Comparison of ENCODE assay signal across 1 cellular context in the genomic region with DNA sequence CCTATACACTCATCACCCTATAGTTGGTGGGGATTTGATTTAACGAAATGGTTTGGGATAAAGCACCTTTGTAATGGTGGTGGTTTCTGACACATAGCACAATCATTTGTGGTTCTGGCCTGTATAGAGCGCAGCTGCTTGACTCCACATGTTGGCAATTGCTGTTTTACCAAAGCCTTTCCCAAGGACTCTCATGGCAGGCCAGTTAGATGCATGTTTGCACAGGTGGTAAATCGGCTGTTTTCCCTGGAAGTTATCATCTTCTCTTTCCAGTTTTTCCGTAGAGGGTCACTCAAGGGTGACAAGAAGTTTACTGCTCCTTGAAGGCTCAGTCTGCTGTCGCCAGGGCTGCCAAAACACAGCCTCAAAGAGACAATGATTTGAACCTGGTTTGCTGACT.
TF ChIP-seq lines count a peak whose summit lies in the region.

No MANE protein-coding gene starts in this region.

TF ChIP-seq in K562, 482 proteins besides CTCF, POLR2A, EP300 and RAD21:
- TF ChIP-seq RBM34 (IDR thresholded peaks at IDR 0.05; ENCODE audit: borderline replicate concordance, insufficient read depth, low read length) (no peak), ADNP (tag; IDR thresholded peaks at IDR 0.05) (no peak), TRIM28 (IDR thresholded peaks at IDR 0.05) (no peak), ATF7 (IDR thresholded peaks at IDR 0.05) (no peak), ZFX (CRISPR knock-in tag; IDR thresholded peaks at IDR 0.05) (no peak), CBFA2T2 (conservative IDR thresholded peaks at IDR 0.05) (no peak)
- TF ChIP-seq, protein P1, sequence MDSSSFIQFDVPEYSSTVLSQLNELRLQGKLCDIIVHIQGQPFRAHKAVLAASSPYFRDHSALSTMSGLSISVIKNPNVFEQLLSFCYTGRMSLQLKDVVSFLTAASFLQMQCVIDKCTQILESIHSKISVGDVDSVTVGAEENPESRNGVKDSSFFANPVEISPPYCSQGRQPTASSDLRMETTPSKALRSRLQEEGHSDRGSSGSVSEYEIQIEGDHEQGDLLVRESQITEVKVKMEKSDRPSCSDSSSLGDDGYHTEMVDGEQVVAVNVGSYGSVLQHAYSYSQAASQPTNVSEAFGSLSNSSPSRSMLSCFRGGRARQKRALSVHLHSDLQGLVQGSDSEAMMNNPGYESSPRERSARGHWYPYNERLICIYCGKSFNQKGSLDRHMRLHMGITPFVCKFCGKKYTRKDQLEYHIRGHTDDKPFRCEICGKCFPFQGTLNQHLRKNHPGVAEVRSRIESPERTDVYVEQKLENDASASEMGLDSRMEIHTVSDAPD (CRISPR knock-in tag; IDR thresholded peaks at IDR 0.05), result no peak
- TF ChIP-seq, protein P2, sequence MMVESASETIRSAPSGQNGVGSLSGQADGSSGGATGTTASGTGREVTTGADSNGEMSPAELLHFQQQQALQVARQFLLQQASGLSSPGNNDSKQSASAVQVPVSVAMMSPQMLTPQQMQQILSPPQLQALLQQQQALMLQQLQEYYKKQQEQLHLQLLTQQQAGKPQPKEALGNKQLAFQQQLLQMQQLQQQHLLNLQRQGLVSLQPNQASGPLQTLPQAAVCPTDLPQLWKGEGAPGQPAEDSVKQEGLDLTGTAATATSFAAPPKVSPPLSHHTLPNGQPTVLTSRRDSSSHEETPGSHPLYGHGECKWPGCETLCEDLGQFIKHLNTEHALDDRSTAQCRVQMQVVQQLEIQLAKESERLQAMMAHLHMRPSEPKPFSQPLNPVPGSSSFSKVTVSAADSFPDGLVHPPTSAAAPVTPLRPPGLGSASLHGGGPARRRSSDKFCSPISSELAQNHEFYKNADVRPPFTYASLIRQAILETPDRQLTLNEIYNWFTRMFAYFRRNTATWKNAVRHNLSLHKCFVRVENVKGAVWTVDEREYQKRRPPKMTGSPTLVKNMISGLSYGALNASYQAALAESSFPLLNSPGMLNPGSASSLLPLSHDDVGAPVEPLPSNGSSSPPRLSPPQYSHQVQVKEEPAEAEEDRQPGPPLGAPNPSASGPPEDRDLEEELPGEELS (CRISPR knock-in tag; IDR thresholded peaks at IDR 0.05; ENCODE audit: borderline replicate concordance), result no peak
- TF ChIP-seq, protein P3, sequence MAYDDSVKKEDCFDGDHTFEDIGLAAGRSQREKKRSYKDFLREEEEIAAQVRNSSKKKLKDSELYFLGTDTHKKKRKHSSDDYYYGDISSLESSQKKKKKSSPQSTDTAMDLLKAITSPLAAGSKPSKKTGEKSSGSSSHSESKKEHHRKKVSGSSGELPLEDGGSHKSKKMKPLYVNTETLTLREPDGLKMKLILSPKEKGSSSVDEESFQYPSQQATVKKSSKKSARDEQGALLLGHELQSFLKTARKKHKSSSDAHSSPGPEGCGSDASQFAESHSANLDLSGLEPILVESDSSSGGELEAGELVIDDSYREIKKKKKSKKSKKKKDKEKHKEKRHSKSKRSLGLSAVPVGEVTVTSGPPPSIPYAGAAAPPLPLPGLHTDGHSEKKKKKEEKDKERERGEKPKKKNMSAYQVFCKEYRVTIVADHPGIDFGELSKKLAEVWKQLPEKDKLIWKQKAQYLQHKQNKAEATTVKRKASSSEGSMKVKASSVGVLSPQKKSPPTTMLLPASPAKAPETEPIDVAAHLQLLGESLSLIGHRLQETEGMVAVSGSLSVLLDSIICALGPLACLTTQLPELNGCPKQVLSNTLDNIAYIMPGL (CRISPR knock-in tag; IDR thresholded peaks at IDR 0.05), result no peak
- TF ChIP-seq, protein P4, sequence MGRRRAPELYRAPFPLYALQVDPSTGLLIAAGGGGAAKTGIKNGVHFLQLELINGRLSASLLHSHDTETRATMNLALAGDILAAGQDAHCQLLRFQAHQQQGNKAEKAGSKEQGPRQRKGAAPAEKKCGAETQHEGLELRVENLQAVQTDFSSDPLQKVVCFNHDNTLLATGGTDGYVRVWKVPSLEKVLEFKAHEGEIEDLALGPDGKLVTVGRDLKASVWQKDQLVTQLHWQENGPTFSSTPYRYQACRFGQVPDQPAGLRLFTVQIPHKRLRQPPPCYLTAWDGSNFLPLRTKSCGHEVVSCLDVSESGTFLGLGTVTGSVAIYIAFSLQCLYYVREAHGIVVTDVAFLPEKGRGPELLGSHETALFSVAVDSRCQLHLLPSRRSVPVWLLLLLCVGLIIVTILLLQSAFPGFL (CRISPR knock-in tag; IDR thresholded peaks at IDR 0.05), result no peak
- TF ChIP-seq, protein P5, sequence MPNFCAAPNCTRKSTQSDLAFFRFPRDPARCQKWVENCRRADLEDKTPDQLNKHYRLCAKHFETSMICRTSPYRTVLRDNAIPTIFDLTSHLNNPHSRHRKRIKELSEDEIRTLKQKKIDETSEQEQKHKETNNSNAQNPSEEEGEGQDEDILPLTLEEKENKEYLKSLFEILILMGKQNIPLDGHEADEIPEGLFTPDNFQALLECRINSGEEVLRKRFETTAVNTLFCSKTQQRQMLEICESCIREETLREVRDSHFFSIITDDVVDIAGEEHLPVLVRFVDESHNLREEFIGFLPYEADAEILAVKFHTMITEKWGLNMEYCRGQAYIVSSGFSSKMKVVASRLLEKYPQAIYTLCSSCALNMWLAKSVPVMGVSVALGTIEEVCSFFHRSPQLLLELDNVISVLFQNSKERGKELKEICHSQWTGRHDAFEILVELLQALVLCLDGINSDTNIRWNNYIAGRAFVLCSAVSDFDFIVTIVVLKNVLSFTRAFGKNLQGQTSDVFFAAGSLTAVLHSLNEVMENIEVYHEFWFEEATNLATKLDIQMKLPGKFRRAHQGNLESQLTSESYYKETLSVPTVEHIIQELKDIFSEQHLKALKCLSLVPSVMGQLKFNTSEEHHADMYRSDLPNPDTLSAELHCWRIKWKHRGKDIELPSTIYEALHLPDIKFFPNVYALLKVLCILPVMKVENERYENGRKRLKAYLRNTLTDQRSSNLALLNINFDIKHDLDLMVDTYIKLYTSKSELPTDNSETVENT (CRISPR knock-in tag; IDR thresholded peaks at IDR 0.05), result no peak
TF ChIP-seq in K562: peak in this region for 0.
